1 cellular context compared by ENCODE assay signal in the genomic region with DNA sequence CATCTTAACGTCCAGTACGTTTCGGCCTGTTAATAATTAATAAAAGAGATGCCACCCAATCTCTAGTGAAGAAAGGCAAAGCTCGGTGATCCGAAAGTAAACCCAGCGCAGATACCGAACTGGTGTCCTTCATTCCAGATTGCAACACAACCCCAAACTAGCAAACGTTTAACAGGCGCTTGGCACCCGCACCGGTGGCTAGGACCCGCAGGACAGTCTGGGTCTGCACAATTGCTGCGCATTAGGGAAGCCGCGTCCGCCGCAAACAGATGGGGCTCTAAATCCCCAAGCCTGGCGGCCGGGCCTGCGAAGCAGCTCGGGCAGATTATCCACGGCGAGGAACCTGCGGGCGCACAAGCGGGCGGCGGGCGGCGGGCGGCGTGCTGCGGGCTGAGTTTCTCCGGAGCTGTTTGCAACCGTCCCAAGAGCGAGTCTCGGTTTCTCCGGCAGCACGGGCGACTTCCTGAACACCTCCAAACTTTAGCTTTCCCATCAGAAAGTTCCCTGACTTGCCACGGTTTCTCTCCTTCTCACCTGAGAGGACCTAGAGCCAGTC.
TF ChIP-seq lines count a peak whose summit lies in the region.

No MANE protein-coding gene starts in this region.

TF ChIP-seq in HepG2, 621 proteins besides CTCF, POLR2A, EP300 and RAD21 (continued from another document and continues in another):
- TF ChIP-seq, protein P1, sequence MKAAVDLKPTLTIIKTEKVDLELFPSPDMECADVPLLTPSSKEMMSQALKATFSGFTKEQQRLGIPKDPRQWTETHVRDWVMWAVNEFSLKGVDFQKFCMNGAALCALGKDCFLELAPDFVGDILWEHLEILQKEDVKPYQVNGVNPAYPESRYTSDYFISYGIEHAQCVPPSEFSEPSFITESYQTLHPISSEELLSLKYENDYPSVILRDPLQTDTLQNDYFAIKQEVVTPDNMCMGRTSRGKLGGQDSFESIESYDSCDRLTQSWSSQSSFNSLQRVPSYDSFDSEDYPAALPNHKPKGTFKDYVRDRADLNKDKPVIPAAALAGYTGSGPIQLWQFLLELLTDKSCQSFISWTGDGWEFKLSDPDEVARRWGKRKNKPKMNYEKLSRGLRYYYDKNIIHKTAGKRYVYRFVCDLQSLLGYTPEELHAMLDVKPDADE (CRISPR knock-in tag; IDR thresholded peaks at IDR 0.05), result no peak
- peak; percentile 83 for TF ChIP-seq SALL1 (CRISPR knock-in tag; IDR thresholded peaks at IDR 0.05)
- TF ChIP-seq ZNF337 (CRISPR knock-in tag; IDR thresholded peaks at IDR 0.05; ENCODE audit: borderline replicate concordance, low read depth), result no peak
- TF ChIP-seq ZNF749 (CRISPR knock-in tag; IDR thresholded peaks at IDR 0.05; ENCODE audit: borderline replicate concordance), result no peak; the same call in 1 of the 2 replicates
- TF ChIP-seq KDM5B (CRISPR knock-in tag; IDR thresholded peaks at IDR 0.05; ENCODE audit: borderline replicate concordance), result no peak
- no peak for TF ChIP-seq FOXK1 (CRISPR knock-in tag; IDR thresholded peaks at IDR 0.05; ENCODE audit: borderline replicate concordance, low read depth)
- no peak for TF ChIP-seq ZNF605 (CRISPR knock-in tag; IDR thresholded peaks at IDR 0.05)
- TF ChIP-seq, protein P2, sequence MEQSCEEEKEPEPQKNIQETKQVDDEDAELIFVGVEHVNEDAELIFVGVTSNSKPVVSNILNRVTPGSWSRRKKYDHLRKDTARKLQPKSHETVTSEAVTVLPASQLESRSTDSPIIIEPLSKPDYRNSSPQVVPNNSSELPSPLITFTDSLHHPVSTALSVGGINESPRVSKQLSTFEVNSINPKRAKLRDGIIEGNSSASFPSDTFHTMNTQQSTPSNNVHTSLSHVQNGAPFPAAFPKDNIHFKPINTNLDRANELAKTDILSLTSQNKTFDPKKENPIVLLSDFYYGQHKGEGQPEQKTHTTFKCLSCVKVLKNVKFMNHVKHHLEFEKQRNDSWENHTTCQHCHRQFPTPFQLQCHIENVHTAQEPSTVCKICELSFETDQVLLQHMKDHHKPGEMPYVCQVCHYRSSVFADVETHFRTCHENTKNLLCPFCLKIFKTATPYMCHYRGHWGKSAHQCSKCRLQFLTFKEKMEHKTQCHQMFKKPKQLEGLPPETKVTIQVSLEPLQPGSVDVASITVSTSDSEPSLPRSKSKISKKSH (CRISPR knock-in tag; IDR thresholded peaks at IDR 0.05; ENCODE audit: borderline replicate concordance), result no peak
- TF ChIP-seq, protein P3, sequence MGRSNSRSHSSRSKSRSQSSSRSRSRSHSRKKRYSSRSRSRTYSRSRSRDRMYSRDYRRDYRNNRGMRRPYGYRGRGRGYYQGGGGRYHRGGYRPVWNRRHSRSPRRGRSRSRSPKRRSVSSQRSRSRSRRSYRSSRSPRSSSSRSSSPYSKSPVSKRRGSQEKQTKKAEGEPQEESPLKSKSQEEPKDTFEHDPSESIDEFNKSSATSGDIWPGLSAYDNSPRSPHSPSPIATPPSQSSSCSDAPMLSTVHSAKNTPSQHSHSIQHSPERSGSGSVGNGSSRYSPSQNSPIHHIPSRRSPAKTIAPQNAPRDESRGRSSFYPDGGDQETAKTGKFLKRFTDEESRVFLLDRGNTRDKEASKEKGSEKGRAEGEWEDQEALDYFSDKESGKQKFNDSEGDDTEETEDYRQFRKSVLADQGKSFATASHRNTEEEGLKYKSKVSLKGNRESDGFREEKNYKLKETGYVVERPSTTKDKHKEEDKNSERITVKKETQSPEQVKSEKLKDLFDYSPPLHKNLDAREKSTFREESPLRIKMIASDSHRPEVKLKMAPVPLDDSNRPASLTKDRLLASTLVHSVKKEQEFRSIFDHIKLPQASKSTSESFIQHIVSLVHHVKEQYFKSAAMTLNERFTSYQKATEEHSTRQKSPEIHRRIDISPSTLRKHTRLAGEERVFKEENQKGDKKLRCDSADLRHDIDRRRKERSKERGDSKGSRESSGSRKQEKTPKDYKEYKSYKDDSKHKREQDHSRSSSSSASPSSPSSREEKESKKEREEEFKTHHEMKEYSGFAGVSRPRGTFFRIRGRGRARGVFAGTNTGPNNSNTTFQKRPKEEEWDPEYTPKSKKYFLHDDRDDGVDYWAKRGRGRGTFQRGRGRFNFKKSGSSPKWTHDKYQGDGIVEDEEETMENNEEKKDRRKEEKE (IDR thresholded peaks at IDR 0.05), result no peak
- peak; percentile 54; the same call in 1 of the 2 replicates for TF ChIP-seq SPEN (CRISPR knock-in tag; IDR thresholded peaks at IDR 0.05; ENCODE audit: low read depth)
- peak; percentile 77; the same call in 1 of the 2 replicates for TF ChIP-seq ZNF234 (CRISPR knock-in tag; conservative IDR thresholded peaks at IDR 0.05)
- no peak for TF ChIP-seq ZNF556 (CRISPR knock-in tag; IDR thresholded peaks at IDR 0.05; ENCODE audit: borderline replicate concordance)
- no peak for TF ChIP-seq RBM39 (IDR thresholded peaks at IDR 0.05; ENCODE audit: low read depth, low read length, poor library complexity, severe bottlenecking)
- peak; percentile 84 for TF ChIP-seq SNAPC2 (CRISPR knock-in tag; IDR thresholded peaks at IDR 0.05)
- no peak for TF ChIP-seq ZNF557 (CRISPR knock-in tag; IDR thresholded peaks at IDR 0.05)
- no peak for TF ChIP-seq BRCA1 (CRISPR knock-in tag; IDR thresholded peaks at IDR 0.05)
- TF ChIP-seq, protein P4, sequence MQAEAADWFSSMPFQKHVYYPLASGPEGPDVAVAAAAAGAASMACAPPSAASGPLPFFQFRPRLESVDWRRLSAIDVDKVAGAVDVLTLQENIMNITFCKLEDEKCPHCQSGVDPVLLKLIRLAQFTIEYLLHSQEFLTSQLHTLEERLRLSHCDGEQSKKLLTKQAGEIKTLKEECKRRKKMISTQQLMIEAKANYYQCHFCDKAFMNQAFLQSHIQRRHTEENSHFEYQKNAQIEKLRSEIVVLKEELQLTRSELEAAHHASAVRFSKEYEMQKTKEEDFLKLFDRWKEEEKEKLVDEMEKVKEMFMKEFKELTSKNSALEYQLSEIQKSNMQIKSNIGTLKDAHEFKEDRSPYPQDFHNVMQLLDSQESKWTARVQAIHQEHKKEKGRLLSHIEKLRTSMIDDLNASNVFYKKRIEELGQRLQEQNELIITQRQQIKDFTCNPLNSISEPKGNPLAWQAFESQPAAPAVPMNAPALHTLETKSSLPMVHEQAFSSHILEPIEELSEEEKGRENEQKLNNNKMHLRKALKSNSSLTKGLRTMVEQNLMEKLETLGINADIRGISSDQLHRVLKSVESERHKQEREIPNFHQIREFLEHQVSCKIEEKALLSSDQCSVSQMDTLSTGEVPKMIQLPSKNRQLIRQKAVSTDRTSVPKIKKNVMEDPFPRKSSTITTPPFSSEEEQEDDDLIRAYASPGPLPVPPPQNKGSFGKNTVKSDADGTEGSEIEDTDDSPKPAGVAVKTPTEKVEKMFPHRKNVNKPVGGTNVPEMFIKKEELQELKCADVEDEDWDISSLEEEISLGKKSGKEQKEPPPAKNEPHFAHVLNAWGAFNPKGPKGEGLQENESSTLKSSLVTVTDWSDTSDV (CRISPR knock-in tag; IDR thresholded peaks at IDR 0.05), result no peak
- TF ChIP-seq, protein P5, sequence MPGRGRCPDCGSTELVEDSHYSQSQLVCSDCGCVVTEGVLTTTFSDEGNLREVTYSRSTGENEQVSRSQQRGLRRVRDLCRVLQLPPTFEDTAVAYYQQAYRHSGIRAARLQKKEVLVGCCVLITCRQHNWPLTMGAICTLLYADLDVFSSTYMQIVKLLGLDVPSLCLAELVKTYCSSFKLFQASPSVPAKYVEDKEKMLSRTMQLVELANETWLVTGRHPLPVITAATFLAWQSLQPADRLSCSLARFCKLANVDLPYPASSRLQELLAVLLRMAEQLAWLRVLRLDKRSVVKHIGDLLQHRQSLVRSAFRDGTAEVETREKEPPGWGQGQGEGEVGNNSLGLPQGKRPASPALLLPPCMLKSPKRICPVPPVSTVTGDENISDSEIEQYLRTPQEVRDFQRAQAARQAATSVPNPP (CRISPR knock-in tag; IDR thresholded peaks at IDR 0.05), result no peak
- 0 out of 2 replicates have a peak, but pooled peaks have one; percentile 37 for TF ChIP-seq ELF1 (CRISPR knock-in tag; IDR thresholded peaks at IDR 0.05)
- TF ChIP-seq, protein P6, sequence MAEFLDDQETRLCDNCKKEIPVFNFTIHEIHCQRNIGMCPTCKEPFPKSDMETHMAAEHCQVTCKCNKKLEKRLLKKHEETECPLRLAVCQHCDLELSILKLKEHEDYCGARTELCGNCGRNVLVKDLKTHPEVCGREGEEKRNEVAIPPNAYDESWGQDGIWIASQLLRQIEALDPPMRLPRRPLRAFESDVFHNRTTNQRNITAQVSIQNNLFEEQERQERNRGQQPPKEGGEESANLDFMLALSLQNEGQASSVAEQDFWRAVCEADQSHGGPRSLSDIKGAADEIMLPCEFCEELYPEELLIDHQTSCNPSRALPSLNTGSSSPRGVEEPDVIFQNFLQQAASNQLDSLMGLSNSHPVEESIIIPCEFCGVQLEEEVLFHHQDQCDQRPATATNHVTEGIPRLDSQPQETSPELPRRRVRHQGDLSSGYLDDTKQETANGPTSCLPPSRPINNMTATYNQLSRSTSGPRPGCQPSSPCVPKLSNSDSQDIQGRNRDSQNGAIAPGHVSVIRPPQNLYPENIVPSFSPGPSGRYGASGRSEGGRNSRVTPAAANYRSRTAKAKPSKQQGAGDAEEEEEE (CRISPR knock-in tag; IDR thresholded peaks at IDR 0.05; ENCODE audit: borderline replicate concordance), result no peak
- TF ChIP-seq IRF2 (CRISPR knock-in tag; IDR thresholded peaks at IDR 0.05), result peak; percentile 91
- no peak for TF ChIP-seq JUND (CRISPR knock-in tag; IDR thresholded peaks at IDR 0.05)
- no peak for TF ChIP-seq ZNF260 (CRISPR knock-in tag; IDR thresholded peaks at IDR 0.05; ENCODE audit: borderline replicate concordance, low read depth)
- TF ChIP-seq, protein P7, sequence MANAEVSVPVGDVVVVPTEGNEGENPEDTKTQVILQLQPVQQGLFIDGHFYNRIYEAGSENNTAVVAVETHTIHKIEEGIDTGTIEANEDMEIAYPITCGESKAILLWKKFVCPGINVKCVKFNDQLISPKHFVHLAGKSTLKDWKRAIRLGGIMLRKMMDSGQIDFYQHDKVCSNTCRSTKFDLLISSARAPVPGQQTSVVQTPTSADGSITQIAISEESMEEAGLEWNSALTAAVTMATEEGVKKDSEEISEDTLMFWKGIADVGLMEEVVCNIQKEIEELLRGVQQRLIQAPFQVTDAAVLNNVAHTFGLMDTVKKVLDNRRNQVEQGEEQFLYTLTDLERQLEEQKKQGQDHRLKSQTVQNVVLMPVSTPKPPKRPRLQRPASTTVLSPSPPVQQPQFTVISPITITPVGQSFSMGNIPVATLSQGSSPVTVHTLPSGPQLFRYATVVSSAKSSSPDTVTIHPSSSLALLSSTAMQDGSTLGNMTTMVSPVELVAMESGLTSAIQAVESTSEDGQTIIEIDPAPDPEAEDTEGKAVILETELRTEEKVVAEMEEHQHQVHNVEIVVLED (CRISPR knock-in tag; IDR thresholded peaks at IDR 0.05; ENCODE audit: borderline replicate concordance), result peak; percentile 17; the same call in 1 of the 2 replicates
- TF ChIP-seq, protein P8, sequence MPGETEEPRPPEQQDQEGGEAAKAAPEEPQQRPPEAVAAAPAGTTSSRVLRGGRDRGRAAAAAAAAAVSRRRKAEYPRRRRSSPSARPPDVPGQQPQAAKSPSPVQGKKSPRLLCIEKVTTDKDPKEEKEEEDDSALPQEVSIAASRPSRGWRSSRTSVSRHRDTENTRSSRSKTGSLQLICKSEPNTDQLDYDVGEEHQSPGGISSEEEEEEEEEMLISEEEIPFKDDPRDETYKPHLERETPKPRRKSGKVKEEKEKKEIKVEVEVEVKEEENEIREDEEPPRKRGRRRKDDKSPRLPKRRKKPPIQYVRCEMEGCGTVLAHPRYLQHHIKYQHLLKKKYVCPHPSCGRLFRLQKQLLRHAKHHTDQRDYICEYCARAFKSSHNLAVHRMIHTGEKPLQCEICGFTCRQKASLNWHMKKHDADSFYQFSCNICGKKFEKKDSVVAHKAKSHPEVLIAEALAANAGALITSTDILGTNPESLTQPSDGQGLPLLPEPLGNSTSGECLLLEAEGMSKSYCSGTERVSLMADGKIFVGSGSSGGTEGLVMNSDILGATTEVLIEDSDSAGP (CRISPR knock-in tag; IDR thresholded peaks at IDR 0.05; ENCODE audit: borderline replicate concordance), result peak; percentile 41
- TF ChIP-seq MIER2 (CRISPR knock-in tag; IDR thresholded peaks at IDR 0.05), result peak; percentile 48; the same call in 1 of the 2 replicates
- TF ChIP-seq, protein P9, sequence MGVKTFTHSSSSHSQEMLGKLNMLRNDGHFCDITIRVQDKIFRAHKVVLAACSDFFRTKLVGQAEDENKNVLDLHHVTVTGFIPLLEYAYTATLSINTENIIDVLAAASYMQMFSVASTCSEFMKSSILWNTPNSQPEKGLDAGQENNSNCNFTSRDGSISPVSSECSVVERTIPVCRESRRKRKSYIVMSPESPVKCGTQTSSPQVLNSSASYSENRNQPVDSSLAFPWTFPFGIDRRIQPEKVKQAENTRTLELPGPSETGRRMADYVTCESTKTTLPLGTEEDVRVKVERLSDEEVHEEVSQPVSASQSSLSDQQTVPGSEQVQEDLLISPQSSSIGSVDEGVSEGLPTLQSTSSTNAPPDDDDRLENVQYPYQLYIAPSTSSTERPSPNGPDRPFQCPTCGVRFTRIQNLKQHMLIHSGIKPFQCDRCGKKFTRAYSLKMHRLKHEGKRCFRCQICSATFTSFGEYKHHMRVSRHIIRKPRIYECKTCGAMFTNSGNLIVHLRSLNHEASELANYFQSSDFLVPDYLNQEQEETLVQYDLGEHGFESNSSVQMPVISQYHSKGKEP (CRISPR knock-in tag; IDR thresholded peaks at IDR 0.05), result no peak
- TF ChIP-seq NBN (conservative IDR thresholded peaks at IDR 0.05), result no peak
- TF ChIP-seq ZNF251 (CRISPR knock-in tag; IDR thresholded peaks at IDR 0.05), result no peak
- peak; percentile 73; the same call in 1 of the 2 replicates for TF ChIP-seq NCOA2 (CRISPR knock-in tag; IDR thresholded peaks at IDR 0.05)
- no peak for TF ChIP-seq FOXP1 (IDR thresholded peaks at IDR 0.05)
- peak; percentile 52 for TF ChIP-seq FOXP1 (CRISPR knock-in tag; IDR thresholded peaks at IDR 0.05)
- TF ChIP-seq PHF5A (CRISPR knock-in tag; IDR thresholded peaks at IDR 0.05; ENCODE audit: low read depth, unreplicated experiment), result no peak
- TF ChIP-seq, protein P10, sequence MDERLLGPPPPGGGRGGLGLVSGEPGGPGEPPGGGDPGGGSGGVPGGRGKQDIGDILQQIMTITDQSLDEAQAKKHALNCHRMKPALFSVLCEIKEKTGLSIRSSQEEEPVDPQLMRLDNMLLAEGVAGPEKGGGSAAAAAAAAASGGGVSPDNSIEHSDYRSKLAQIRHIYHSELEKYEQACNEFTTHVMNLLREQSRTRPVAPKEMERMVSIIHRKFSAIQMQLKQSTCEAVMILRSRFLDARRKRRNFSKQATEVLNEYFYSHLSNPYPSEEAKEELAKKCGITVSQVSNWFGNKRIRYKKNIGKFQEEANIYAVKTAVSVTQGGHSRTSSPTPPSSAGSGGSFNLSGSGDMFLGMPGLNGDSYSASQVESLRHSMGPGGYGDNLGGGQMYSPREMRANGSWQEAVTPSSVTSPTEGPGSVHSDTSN (CRISPR knock-in tag; IDR thresholded peaks at IDR 0.05), result no peak
- TF ChIP-seq CREB1 (IDR thresholded peaks at IDR 0.05), result no peak
- TF ChIP-seq CREB1 (CRISPR knock-in tag; IDR thresholded peaks at IDR 0.05), result no peak
- TF ChIP-seq, protein P11, sequence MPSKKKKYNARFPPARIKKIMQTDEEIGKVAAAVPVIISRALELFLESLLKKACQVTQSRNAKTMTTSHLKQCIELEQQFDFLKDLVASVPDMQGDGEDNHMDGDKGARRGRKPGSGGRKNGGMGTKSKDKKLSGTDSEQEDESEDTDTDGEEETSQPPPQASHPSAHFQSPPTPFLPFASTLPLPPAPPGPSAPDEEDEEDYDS (CRISPR knock-in tag; IDR thresholded peaks at IDR 0.05), result peak; percentile 89
- TF ChIP-seq ZMYM3 (CRISPR knock-in tag; IDR thresholded peaks at IDR 0.05), result peak; percentile 49; the same call in 1 of the 2 replicates
